29 cellular contexts compared by ENCODE assay signal in the genomic region with DNA sequence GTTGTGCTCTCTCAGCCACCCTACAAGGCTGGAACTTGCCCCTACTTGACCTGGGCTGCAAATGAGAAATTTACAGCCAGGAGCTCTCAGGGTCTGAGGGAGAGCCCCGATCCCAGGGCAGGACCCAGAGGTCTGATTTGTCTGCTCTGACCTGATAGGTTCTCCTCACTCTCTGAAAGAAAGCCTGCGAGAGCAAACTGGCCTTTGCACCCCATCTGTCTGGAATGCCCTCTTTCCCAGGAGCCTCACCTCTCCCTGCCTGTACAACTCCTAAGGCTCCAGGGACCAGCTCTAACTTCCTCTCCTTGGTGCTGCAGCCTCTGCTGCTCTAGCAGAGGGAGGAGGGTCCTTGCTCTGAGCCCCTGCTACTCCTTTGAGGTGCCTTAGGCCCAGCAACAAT.
"Had no signal": no experiment of that assay in that cellular context is flagged by ENCODE, and none has a peak within 500 bp of the region (broad histone marks: within the 10 kb centered on the region; RNA-seq: fewer than 3 reads in every experiment).

No MANE protein-coding gene starts in this region.

- H3K27me3 Mint-ChIP-seq: activated CD4-positive, alpha-beta memory T cell treated with anti-CD3 and anti-CD28 coated beads for 36 hours; activated CD4-positive, alpha-beta T cell treated with anti-CD3 and anti-CD28 coated beads, Interleukin-2, amount 10 ng/mL, durations not matched to agents 24 days and 14 days; activated naive CD4-positive, alpha-beta T cell treated with anti-CD3 and anti-CD28 coated beads, Interleukin-2, amount 50 U/mL, for 24 hours; activated naive CD8-positive, alpha-beta T cell treated with anti-CD3 and anti-CD28 coated beads, Interleukin-2, amount 10 ng/mL, durations not matched to agents 7 days and 5 days; central memory CD8-positive, alpha-beta T cell; dendritic cell treated with granulocyte-macrophage colony-stimulating factor and Interleukin-4, amounts not matched to agents 40 ng/mL and 50 ng/mL, for 4 days; T-cell had no signal

- ATAC-seq: activated CD4-positive, alpha-beta T cell treated with anti-CD3 and anti-CD28 coated beads for 36 hours; activated T-cell treated with anti-CD3 and anti-CD28 coated beads, Interleukin-2, amount 50 U/mL, for 72 hours; foreskin keratinocyte; gastrocnemius medialis; heart right ventricle; T-cell had no signal

- H3K4me3 Mint-ChIP-seq: activated CD4-positive, alpha-beta memory T cell treated with anti-CD3 and anti-CD28 coated beads for 36 hours; activated CD4-positive, alpha-beta T cell treated with anti-CD3 and anti-CD28 coated beads for 36 hours; activated CD4-positive, alpha-beta T cell treated with anti-CD3 and anti-CD28 coated beads, Interleukin-2, amount 10 ng/mL, durations not matched to agents 24 days and 14 days; activated naive CD4-positive, alpha-beta T cell treated with anti-CD3 and anti-CD28 coated beads for 36 hours; activated naive CD4-positive, alpha-beta T cell treated with anti-CD3 and anti-CD28 coated beads, Interleukin-2, amount 50 U/mL, for 24 hours; activated naive CD8-positive, alpha-beta T cell treated with anti-CD3 and anti-CD28 coated beads, Interleukin-2, amount 10 ng/mL, durations not matched to agents 7 days and 5 days; activated T-cell treated with anti-CD3 and anti-CD28 coated beads, Interleukin-2, amount 50 U/mL, for 24 hours; activated T-cell treated with anti-CD3 and anti-CD28 coated beads, Interleukin-2, amount 50 U/mL, for 72 hours; central memory CD8-positive, alpha-beta T cell; dendritic cell treated with granulocyte-macrophage colony-stimulating factor and Interleukin-4, amounts not matched to agents 40 ng/mL and 50 ng/mL, for 4 days; T-cell; T-helper 1 cell treated with Interleukin-12 subunit alpha and Interleukin-12 subunit beta and Interleukin-4 antibody, amounts not matched to agents 30 μg/mL and 1 μg/mL, for 36 hours had no signal

- H3K36me3 Mint-ChIP-seq: activated CD4-positive, alpha-beta memory T cell treated with anti-CD3 and anti-CD28 coated beads for 36 hours; activated naive CD4-positive, alpha-beta T cell treated with anti-CD3 and anti-CD28 coated beads, Interleukin-2, amount 50 U/mL, for 24 hours; activated naive CD8-positive, alpha-beta T cell treated with anti-CD3 and anti-CD28 coated beads, Interleukin-2, amount 10 ng/mL, durations not matched to agents 7 days and 5 days; T-cell had no signal

- H3K4me1 Mint-ChIP-seq: activated CD4-positive, alpha-beta T cell treated with anti-CD3 and anti-CD28 coated beads for 36 hours; activated CD4-positive, alpha-beta T cell treated with anti-CD3 and anti-CD28 coated beads, Interleukin-2, amount 10 ng/mL, durations not matched to agents 24 days and 14 days; activated naive CD4-positive, alpha-beta T cell treated with anti-CD3 and anti-CD28 coated beads, Interleukin-2, amount 50 U/mL, for 24 hours; activated naive CD8-positive, alpha-beta T cell treated with anti-CD3 and anti-CD28 coated beads, Interleukin-2, amount 10 ng/mL, durations not matched to agents 7 days and 5 days; central memory CD8-positive, alpha-beta T cell; T-cell had no signal

- H3K4me1 ChIP-seq: esophagus muscularis mucosa, foreskin keratinocyte, gastrocnemius medialis, heart right ventricle had no signal

- H3K27ac Mint-ChIP-seq: activated CD4-positive, alpha-beta memory T cell treated with anti-CD3 and anti-CD28 coated beads for 36 hours; activated CD4-positive, alpha-beta T cell treated with anti-CD3 and anti-CD28 coated beads for 36 hours; activated CD4-positive, alpha-beta T cell treated with anti-CD3 and anti-CD28 coated beads, Interleukin-2, amount 10 ng/mL, durations not matched to agents 24 days and 14 days; activated naive CD4-positive, alpha-beta T cell treated with anti-CD3 and anti-CD28 coated beads for 36 hours; activated naive CD4-positive, alpha-beta T cell treated with anti-CD3 and anti-CD28 coated beads, Interleukin-2, amount 50 U/mL, for 24 hours; activated naive CD8-positive, alpha-beta T cell treated with anti-CD3 and anti-CD28 coated beads, Interleukin-2, amount 10 ng/mL, durations not matched to agents 7 days and 5 days; activated T-cell treated with anti-CD3 and anti-CD28 coated beads, Interleukin-2, amount 50 U/mL, for 24 hours; activated T-cell treated with anti-CD3 and anti-CD28 coated beads, Interleukin-2, amount 50 U/mL, for 72 hours; dendritic cell treated with granulocyte-macrophage colony-stimulating factor and Interleukin-4, amounts not matched to agents 40 ng/mL and 50 ng/mL, for 4 days; T-cell; T-helper 1 cell treated with Interleukin-12 subunit alpha and Interleukin-12 subunit beta and Interleukin-4 antibody, amounts not matched to agents 30 μg/mL and 1 μg/mL, for 36 hours had no signal

- H3K4me3 ChIP-seq: coronary artery, dorsolateral prefrontal cortex, esophagus muscularis mucosa, gastrocnemius medialis, heart right ventricle had no signal

- H3K36me3 ChIP-seq: brain microvascular endothelial cell, esophagus muscularis mucosa, gastrocnemius medialis, heart right ventricle had no signal

- H3K27me3 ChIP-seq: brain microvascular endothelial cell, foreskin keratinocyte, gastrocnemius medialis had no signal

- DNase-seq: activated CD4-positive, alpha-beta memory T cell treated with anti-CD3 and anti-CD28 coated beads for 36 hours; activated CD4-positive, alpha-beta T cell treated with anti-CD3 and anti-CD28 coated beads for 36 hours; activated CD4-positive, alpha-beta T cell treated with anti-CD3 and anti-CD28 coated beads, Interleukin-2, amount 10 ng/mL, durations not matched to agents 24 days and 14 days; activated CD4-positive, CD25-positive, alpha-beta regulatory T cell; activated CD4-positive, CD25-positive, alpha-beta regulatory T cell treated with anti-CD3 and anti-CD28 coated beads, Interleukin-2, amount 50 U/mL, for 72 hours; activated CD8-positive, alpha-beta memory T cell treated with anti-CD3 and anti-CD28 coated beads, Interleukin-2, amount 50 U/mL, for 48 hours; activated naive CD4-positive, alpha-beta T cell treated with anti-CD3 and anti-CD28 coated beads for 36 hours; activated naive CD8-positive, alpha-beta T cell treated with anti-CD3 and anti-CD28 coated beads, Interleukin-2, amount 10 ng/mL, durations not matched to agents 7 days and 5 days; activated T-cell treated with anti-CD3 and anti-CD28 coated beads for 4 hours; activated T-cell treated with anti-CD3 and anti-CD28 coated beads, Interleukin-2, amount 50 U/mL, for 24 hours; activated T-cell treated with anti-CD3 and anti-CD28 coated beads, Interleukin-2, amount 50 U/mL, for 72 hours; amniotic stem cell; anterior cingulate cortex; brain microvascular endothelial cell; dorsolateral prefrontal cortex; effector memory CD4-positive, alpha-beta T cell; erythroblast; foreskin keratinocyte; gastrocnemius medialis; heart right ventricle; SW 1271; T-cell; T1000 had no signal

- H3K9me3 ChIP-seq: esophagus muscularis mucosa, gastrocnemius medialis, heart right ventricle had no signal

- H3K9me3 Mint-ChIP-seq: activated CD4-positive, alpha-beta memory T cell treated with anti-CD3 and anti-CD28 coated beads for 36 hours; activated CD4-positive, alpha-beta T cell treated with anti-CD3 and anti-CD28 coated beads, Interleukin-2, amount 10 ng/mL, durations not matched to agents 24 days and 14 days; activated naive CD4-positive, alpha-beta T cell treated with anti-CD3 and anti-CD28 coated beads for 36 hours; activated naive CD4-positive, alpha-beta T cell treated with anti-CD3 and anti-CD28 coated beads, Interleukin-2, amount 50 U/mL, for 24 hours; activated naive CD8-positive, alpha-beta T cell treated with anti-CD3 and anti-CD28 coated beads, Interleukin-2, amount 10 ng/mL, durations not matched to agents 7 days and 5 days; activated T-cell treated with anti-CD3 and anti-CD28 coated beads, Interleukin-2, amount 50 U/mL, for 24 hours; activated T-cell treated with anti-CD3 and anti-CD28 coated beads, Interleukin-2, amount 50 U/mL, for 72 hours; central memory CD8-positive, alpha-beta T cell; dendritic cell treated with granulocyte-macrophage colony-stimulating factor and Interleukin-4, amounts not matched to agents 40 ng/mL and 50 ng/mL, for 4 days; T-cell; T-helper 1 cell treated with Interleukin-12 subunit alpha and Interleukin-12 subunit beta and Interleukin-4 antibody, amounts not matched to agents 30 μg/mL and 1 μg/mL, for 36 hours had no signal

- H3K27ac ChIP-seq: brain microvascular endothelial cell, coronary artery, dorsolateral prefrontal cortex, esophagus muscularis mucosa, foreskin keratinocyte, gastrocnemius medialis, heart right ventricle had no signal
